10 cellular contexts compared by ENCODE assay signal in the genomic region with DNA sequence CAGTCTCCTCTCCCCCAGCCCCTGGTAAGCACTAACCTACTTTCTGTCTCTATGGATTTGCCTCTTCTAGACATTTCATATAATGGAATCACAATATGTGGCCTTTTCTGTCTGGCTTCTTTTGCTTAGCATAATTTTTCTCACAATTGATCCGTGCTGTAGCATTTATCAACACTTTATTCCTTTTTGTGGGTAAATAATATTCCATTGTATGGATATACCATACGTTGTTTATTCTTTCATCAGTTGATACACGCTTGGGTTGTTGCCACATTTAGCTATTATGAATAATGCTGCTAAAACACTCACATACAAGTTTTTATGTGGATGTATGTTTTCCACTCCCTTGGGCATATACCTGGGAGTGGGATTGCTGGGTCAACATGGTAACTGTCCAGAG. TPM values are rescaled to one million over a fixed set of nuclear protein-coding genes. Genes with fewer than 3 reads are reported as not detected.
"Had no signal": no experiment of that assay in that cellular context is flagged by ENCODE, and none has a peak within 500 bp of the region (broad histone marks: within the 10 kb centered on the region; RNA-seq: fewer than 3 reads in every experiment).

No MANE protein-coding gene starts in this region.

- H3K4me1 ChIP-seq: HAP-1 had no signal

- H3K9me3 ChIP-seq: HAP-1 had no signal

- DNase-seq: GM23248, GOT3, H7, H9, HCEC 1CT, HFFc6 had no signal

- H2AFZ ChIP-seq: GM23248, GM23338 had no signal

- H3K4me3 ChIP-seq: GM23248, GM23338, HAP-1 had no signal

- H3K4me2 ChIP-seq: GM23338 had no signal

- H3K9ac ChIP-seq: GM23248 had no signal

- H3K27ac ChIP-seq: GM23248 had no signal

- ATAC-seq: GM23338, HCT116 had no signal

RNA-seq across cellular contexts. Expression of a gene that starts 47.0 kb away (rescaled TPM):
- total RNA-seq: GM23248, H4, H7, H9, HFFc6 had no signal
- polyA plus RNA-seq: GM23248 had no signal
